19 cellular contexts compared by ENCODE assay signal in genomic region chr7:104936546-104936945, GRCh38.
"Had no signal": no experiment of that assay in that cellular context is flagged by ENCODE, and none has a peak within 500 bp of the region (broad histone marks: within the 10 kb centered on the region; RNA-seq: fewer than 3 reads in every experiment).

No MANE protein-coding gene starts in this region.

- H3K4me2 ChIP-seq: smooth muscle cell had no signal

- DNase-seq: activated CD4-positive, alpha-beta T cell treated with anti-CD3 and anti-CD28 coated beads, Interleukin-2, amount 50 U/mL, for 48 hours; activated naive CD4-positive, alpha-beta T cell; activated naive CD8-positive, alpha-beta T cell treated with anti-CD3 and anti-CD28 coated beads for 36 hours; activated T-cell treated with anti-CD3 and anti-CD28 coated beads for 4 hours; amniotic stem cell; foreskin keratinocyte; hypothalamus; islet precursor cell; right lobe of liver; stimulated activated naive CD4-positive, alpha-beta T cell treated with Interleukin-2 at 50 U/mL for 16 hours; SW 1271; T-helper 2 cell; WERI-Rb-1 had no signal

- ATAC-seq: foreskin keratinocyte, left lobe of liver, right lobe of liver had no signal

- H3K4me1 ChIP-seq: foreskin keratinocyte, right lobe of liver had no signal

- H3K27me3 Mint-ChIP-seq: activated naive CD8-positive, alpha-beta T cell treated with anti-CD3 and anti-CD28 coated beads for 36 hours had no signal

- H3K27ac Mint-ChIP-seq: activated naive CD8-positive, alpha-beta T cell treated with anti-CD3 and anti-CD28 coated beads for 36 hours had no signal

- H3K27ac ChIP-seq: epithelial cell of prostate, foreskin keratinocyte, right lobe of liver, tibial nerve, WERI-Rb-1 had no signal

- H3K4me3 Mint-ChIP-seq: activated naive CD8-positive, alpha-beta T cell treated with anti-CD3 and anti-CD28 coated beads for 36 hours; neural crest cell had no signal

- H3K36me3 ChIP-seq: right lobe of liver, tibial nerve, WERI-Rb-1 had no signal

- H3K9me3 ChIP-seq: right lobe of liver, tibial nerve had no signal

- H3K4me3 ChIP-seq: lung, right lobe of liver, smooth muscle cell, tibial nerve had no signal

- H3K27me3 ChIP-seq: foreskin keratinocyte, right lobe of liver, tibial nerve had no signal
